ENCODE assay signal across 18 cellular contexts in genomic region chr9:116939161-116939560, GRCh38.
A peak's percentile ranks its signal among the peaks of the same experiment; 100 is the strongest.
DNase-seq lines count a peak whose midpoint lies in the region; ATAC-seq and TF ChIP-seq lines count a peak whose summit lies in the region.
"Had no signal": no experiment of that assay in that cellular context is flagged by ENCODE, and none has a peak within 500 bp of the region (broad histone marks: within the 10 kb centered on the region; RNA-seq: fewer than 3 reads in every experiment).

No MANE protein-coding gene starts in this region.

- dilution Hi-C loops in IMR-90 (cut with HindIII; ENCODE audit: low sequenced_read_pairs, unreplicated experiment), result no loop called here

- no CpG with 5 or more reads among the region's 1 CpG for WGBS in IMR-90 (ENCODE audit: extremely low coverage in 2 of 2, insufficient read length in 1 of 2), 2 experiments

- H3K9me3 Mint-ChIP-seq in WTC11, result peaks cover 4% of the 10 kb centered on the region

- no peak overlapping the region for H3K23ac ChIP-seq in IMR-90 (ENCODE audit: low read depth, low read length)

- DNase-seq in IMR-90 (no peak), PC-9 (no peak), WTC11 (ENCODE audit: low spot score) (no peak), Karpas-422 (no peak), uterus (no peak)
- DNase-seq: AML-193; Caco-2; Calu3; CD4-positive, alpha-beta T cell; CD8-positive, alpha-beta T cell; DMS79 treated with DMSO at 0.1 percent for 48 hours; GF-D8 had no signal

- H3F3A ChIP-seq in PC-9 (ENCODE audit: insufficient read depth, low read depth), result peaks cover 26% of the 10 kb centered on the region

- TF ChIP-seq CTCF in IMR-90 (conservative IDR thresholded peaks at IDR 0.05; ENCODE audit: low read depth, low read length) (no peak), PC-9 (conservative IDR thresholded peaks at IDR 0.05) (no peak), WTC11 (IDR thresholded peaks at IDR 0.05) (no peak), uterus (IDR thresholded peaks at IDR 0.05) (no peak)

- no TSS peak for BruUV-seq in IMR-90 (replicated peaks; lab: Mats Ljungman, UMichigan)
- no TSS peak for BruUV-seq in PC-9 (replicated peaks; lab: Mats Ljungman, UMichigan)

- POLR2A ChIA-PET in IMR-90 (lab: Charles Lee; ENCODE audit: unreplicated experiment) (no interaction called here), PC-9 (lab: Charles Lee; ENCODE audit: unreplicated experiment) (no interaction called here), WTC11 (lab: Charles Lee) (no interaction called here)

- no peak overlapping the region for H3K18ac ChIP-seq in IMR-90 (ENCODE audit: low read depth, low read length)

- H2AK9ac ChIP-seq in IMR-90 (replicated peaks; ENCODE audit: low read depth, low read length, poor library complexity), result no peak overlapping the region

- H3K9ac ChIP-seq in IMR-90 (ENCODE audit: low read depth, low read length) (no peak overlapping the region), Karpas-422 (ENCODE audit: low read length) (no peak overlapping the region)
- H3K9ac ChIP-seq: BLaER1 treated with 17β-estradiol and CSF1 and Interleukin-3, amounts not matched to agents 10 nM and 100 nM had no signal

- H3K14ac ChIP-seq in IMR-90 (replicated peaks; ENCODE audit: low read depth, low read length), result no peak overlapping the region

- H2BK20ac ChIP-seq in IMR-90 (ENCODE audit: low read depth, low read length), result no peak overlapping the region

- H3K79me1 ChIP-seq in IMR-90 (ENCODE audit: low read depth in 1 of 2, low read length in 2 of 2), result no peaks in the 10 kb centered on the region

- H3K79me2 ChIP-seq in PC-9 (ENCODE audit: low read depth) (no peaks in the 10 kb centered on the region), Karpas-422 (ENCODE audit: low read length) (no peaks in the 10 kb centered on the region)

- no peaks in the 10 kb centered on the region for H3K36me3 Mint-ChIP-seq in WTC11
- H3K36me3 Mint-ChIP-seq: CD8-positive, alpha-beta T cell had no signal

- H3K27ac ChIP-seq in IMR-90 (ENCODE audit: insufficient read depth, low read length) (no peak overlapping the region), PC-9 (peak overlapping the region; percentile 96), Karpas-422 (ENCODE audit: low read length) (no peak overlapping the region), uterus (no peak overlapping the region)
- H3K27ac ChIP-seq: 22Rv1; A549; BLaER1 treated with 17β-estradiol and CSF1 and Interleukin-3, amounts not matched to agents 10 nM and 100 nM; C4-2B had no signal

- H3K27me3 ChIP-seq in IMR-90 (ENCODE audit: control insufficient read depth, insufficient read depth, low read length) (no peaks in the 10 kb centered on the region), PC-9 (ENCODE audit: insufficient read depth, low read depth) (no peaks in the 10 kb centered on the region), Karpas-422 (ENCODE audit: low read length) (no peaks in the 10 kb centered on the region), uterus (no peaks in the 10 kb centered on the region)
- H3K27me3 ChIP-seq: BLaER1 treated with 17β-estradiol and CSF1 and Interleukin-3, amounts not matched to agents 10 nM and 100 nM had no signal

- H4K91ac ChIP-seq in IMR-90 (ENCODE audit: insufficient read depth, low read depth, low read length), result no peak overlapping the region

- H3K4me1 ChIP-seq in IMR-90 (ENCODE audit: control insufficient read depth, insufficient read depth, low read length) (peaks cover 2% of the 10 kb centered on the region; the same call in 1 of the 2 replicates), PC-9 (replicated peaks; ENCODE audit: insufficient read depth) (peaks cover 37% of the 10 kb centered on the region), Karpas-422 (ENCODE audit: low read length) (peaks cover 23% of the 10 kb centered on the region), uterus (no peaks in the 10 kb centered on the region)
- H3K4me1 ChIP-seq: A549, Caco-2 had no signal

- H3K4me2 ChIP-seq in IMR-90 (ENCODE audit: low read depth, low read length), result no peak overlapping the region
- 0 out of 2 replicates have a peak overlapping the region, but pooled peaks have one; percentile 69 for H3K4me2 ChIP-seq in PC-9
- H3K4me2 ChIP-seq in Karpas-422 (ENCODE audit: low read depth, low read length, poor library complexity, severe bottlenecking), result no peak overlapping the region
- H3K4me2 ChIP-seq: A549; BLaER1 treated with 17β-estradiol and CSF1 and Interleukin-3, amounts not matched to agents 10 nM and 100 nM had no signal

- H2AFZ ChIP-seq in IMR-90 (replicated peaks; ENCODE audit: low read length, poor library complexity) (no peak overlapping the region), PC-9 (no peak overlapping the region), Karpas-422 (ENCODE audit: low read length) (no peak overlapping the region)

- H4K5ac ChIP-seq in IMR-90 (ENCODE audit: low read depth, low read length), result no peak overlapping the region

- H3K4ac ChIP-seq in IMR-90 (ENCODE audit: low read depth, low read length), result no peak overlapping the region

- no peak overlapping the region for H2AK5ac ChIP-seq in IMR-90 (ENCODE audit: low read depth, low read length)

- H2BK15ac ChIP-seq in IMR-90 (ENCODE audit: low read depth, low read length), result no peak overlapping the region

- H2BK5ac ChIP-seq in IMR-90 (ENCODE audit: low read depth, low read length, poor library complexity, severe bottlenecking), result peak overlapping the region; percentile 38

- H3K4me1 Mint-ChIP-seq in WTC11, result peaks cover 3% of the 10 kb centered on the region
- H3K4me1 Mint-ChIP-seq: B cell had no signal

- H3K27ac Mint-ChIP-seq in WTC11, result no peak overlapping the region
- H3K27ac Mint-ChIP-seq: B cell; CD4-positive, alpha-beta T cell; CD8-positive, alpha-beta T cell had no signal

- H4K8ac ChIP-seq in IMR-90 (ENCODE audit: low read depth in 2 of 2, low read length in 2 of 2), result no peak overlapping the region

- H3K36me3 ChIP-seq in IMR-90 (ENCODE audit: control insufficient read depth, insufficient read depth, low read length), result no peaks in the 10 kb centered on the region
- H3K36me3 ChIP-seq in PC-9 (ENCODE audit: low read depth), result no peaks in the 10 kb centered on the region
- peaks cover 10% of the 10 kb centered on the region; the same call in 1 of the 2 replicates for H3K36me3 ChIP-seq in Karpas-422 (ENCODE audit: insufficient read depth, low read length)
- no peaks in the 10 kb centered on the region for H3K36me3 ChIP-seq in uterus
- H3K36me3 ChIP-seq: BLaER1 treated with 17β-estradiol and CSF1 and Interleukin-3, amounts not matched to agents 10 nM and 100 nM had no signal

- H2BK120ac ChIP-seq in IMR-90 (ENCODE audit: low read depth, low read length), result peak overlapping the region; percentile 15; the same call in 1 of the 2 replicates

- ATAC-seq in IMR-90 (ENCODE audit: low read depth) (no peak), WTC11 (no peak), SK-N-SH treated with all-trans-retinoic acid at 6 μM for 48 hours (no peak)
- ATAC-seq: A549; CD8-positive, alpha-beta T cell had no signal

- H3K4me3 ChIP-seq in IMR-90 (ENCODE audit: insufficient read depth, low read depth, low read length) (no peak overlapping the region), PC-9 (no peak overlapping the region), Karpas-422 (ENCODE audit: low read length) (no peak overlapping the region), uterus (no peak overlapping the region)
- H3K4me3 ChIP-seq: A549; BLaER1 treated with 17β-estradiol and CSF1 and Interleukin-3, amounts not matched to agents 10 nM and 100 nM had no signal

- no peaks in the 10 kb centered on the region for H3K9me3 ChIP-seq in IMR-90 (ENCODE audit: control insufficient read depth, insufficient read depth, low read length)
- peaks cover 5% of the 10 kb centered on the region; the same call in 1 of the 2 replicates for H3K9me3 ChIP-seq in PC-9 (ENCODE audit: insufficient read depth, low read depth)
- H3K9me3 ChIP-seq in Karpas-422 (ENCODE audit: low read length), result no peaks in the 10 kb centered on the region
- no peaks in the 10 kb centered on the region for H3K9me3 ChIP-seq in uterus
- H3K9me3 ChIP-seq: A549; BLaER1 treated with 17β-estradiol and CSF1 and Interleukin-3, amounts not matched to agents 10 nM and 100 nM; Caco-2 had no signal

- no peaks in the 10 kb centered on the region for H3K27me3 Mint-ChIP-seq in WTC11 (ENCODE audit: low read depth)
- H3K27me3 Mint-ChIP-seq: B cell had no signal

- H3K4me3 Mint-ChIP-seq in WTC11, result no peak overlapping the region
- H3K4me3 Mint-ChIP-seq: B cell; CD4-positive, alpha-beta T cell; CD8-positive, alpha-beta T cell had no signal

- no peaks in the 10 kb centered on the region for H4K20me1 ChIP-seq in IMR-90 (ENCODE audit: insufficient read depth, low read length)
- no peaks in the 10 kb centered on the region for H4K20me1 ChIP-seq in PC-9 (ENCODE audit: insufficient read depth)
- H4K20me1 ChIP-seq in Karpas-422 (ENCODE audit: insufficient read depth, low read depth, low read length), result no peaks in the 10 kb centered on the region
- H4K20me1 ChIP-seq: BLaER1 treated with 17β-estradiol and CSF1 and Interleukin-3, amounts not matched to agents 10 nM and 100 nM had no signal

- no peak overlapping the region for H3K56ac ChIP-seq in IMR-90 (ENCODE audit: extremely low read depth, insufficient read depth, low read length)

- peaks cover 2% of the 10 kb centered on the region; the same call in 1 of the 2 replicates for H3K9me1 ChIP-seq in IMR-90 (ENCODE audit: insufficient read depth, low read length)

- TF ChIP-seq POLR2A in IMR-90 (IDR thresholded peaks at IDR 0.05; ENCODE audit: low read depth, low read length) (no peak), uterus (IDR thresholded peaks at IDR 0.05) (no peak)

- intact Hi-C loops in IMR-90 (cut with micrococcal nuclease), result no loop called here
- intact Hi-C loops in PC-9 (cut with micrococcal nuclease; ENCODE audit: unreplicated experiment), result no loop called here
- intact Hi-C loops in uterus (cut with DNase I; ENCODE audit: low total_unique reads), result no loop called here

- in situ Hi-C loops in IMR-90 (cut with MboI; ENCODE audit: low sequenced_read_pairs), result no loop called here

- no peaks in the 10 kb centered on the region for H3K9me2 ChIP-seq in PC-9 (ENCODE audit: insufficient read depth)
- H3K9me2 ChIP-seq in Karpas-422 (replicated peaks; ENCODE audit: insufficient read depth, low read length), result no peaks in the 10 kb centered on the region; the same call in 1 of the 2 replicates

- CTCF ChIA-PET in IMR-90 (lab: Yijun Ruan, JAX), result no interaction called here
- CTCF ChIA-PET in PC-9 (lab: Charles Lee), result no interaction called here
- CTCF ChIA-PET in WTC11 (lab: Charles Lee), result no interaction called here

- TF ChIP-seq RAD21 in IMR-90 (IDR thresholded peaks at IDR 0.05; ENCODE audit: low read length), result no peak

TF ChIP-seq in IMR-90, 13 proteins besides CTCF, POLR2A, EP300 and RAD21 (continues in another document):
- no peak for TF ChIP-seq BHLHE40 (IDR thresholded peaks at IDR 0.05; ENCODE audit: low read depth, low read length)
- TF ChIP-seq FOS (IDR thresholded peaks at IDR 0.05; ENCODE audit: low read depth, low read length), result no peak

TF ChIP-seq in WTC11, 78 proteins besides CTCF, POLR2A, EP300 and RAD21:
- TF ChIP-seq CREM (CRISPR knock-in tag; IDR thresholded peaks at IDR 0.05) (no peak), HMGA2 (CRISPR knock-in tag; IDR thresholded peaks at IDR 0.05) (peak; percentile 95)

TF ChIP-seq in SK-N-SH treated with all-trans-retinoic acid at 6 μM for 48 hours, 23 proteins besides CTCF, POLR2A, EP300 and RAD21:
- TF ChIP-seq TCF4 (CRISPR knock-in tag; IDR thresholded peaks at IDR 0.05; ENCODE audit: borderline replicate concordance), result no peak
- TF ChIP-seq ESRRG (CRISPR knock-in tag; IDR thresholded peaks at IDR 0.05), result no peak
- no peak for TF ChIP-seq ZFP30 (CRISPR knock-in tag; IDR thresholded peaks at IDR 0.05)
